Comparison of ENCODE assay signal across 27 cellular contexts in the genomic region with DNA sequence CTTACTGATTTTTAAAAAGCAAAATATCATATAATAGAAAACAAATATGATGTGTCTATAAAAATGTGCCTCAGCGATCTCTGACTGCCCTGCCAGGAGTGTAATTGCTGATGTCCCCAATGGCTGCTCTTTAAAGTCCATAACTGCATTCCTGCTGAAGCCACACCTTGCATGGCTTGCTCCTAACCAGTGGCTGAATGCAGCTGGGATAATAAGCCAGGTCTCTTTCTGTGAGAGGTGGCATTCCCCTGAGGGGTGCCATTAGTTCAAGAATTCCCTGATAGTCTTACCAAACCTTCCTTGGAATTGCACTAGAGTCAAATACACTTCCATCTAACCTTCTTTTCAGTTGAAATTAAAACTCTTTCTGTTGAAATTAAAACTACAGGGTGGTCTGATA.
"Had no signal": no experiment of that assay in that cellular context is flagged by ENCODE, and none has a peak within 500 bp of the region (broad histone marks: within the 10 kb centered on the region; RNA-seq: fewer than 3 reads in every experiment).

No MANE protein-coding gene starts in this region.

- H3K4me1 Mint-ChIP-seq: activated CD4-positive, alpha-beta T cell treated with anti-CD3 and anti-CD28 coated beads, Interleukin-2, amount 10 ng/mL, durations not matched to agents 7 days and 5 days; activated T-helper 17 cell treated with anti-CD3 and anti-CD28 coated beads, Interleukin-2, amount 50 U/mL, for 72 hours; mesothelial cell of epicardium; naive thymus-derived CD4-positive, alpha-beta T cell; neural crest cell; T-helper 17 cell had no signal

- H3K27ac ChIP-seq: brain microvascular endothelial cell, coronary artery, heart right ventricle, parathyroid adenoma, right atrium auricular region, suprapubic skin, tibial artery had no signal

- H3K27me3 ChIP-seq: brain microvascular endothelial cell, heart right ventricle, right atrium auricular region, suprapubic skin, tibial artery had no signal

- H3K4me1 ChIP-seq: heart right ventricle, parathyroid adenoma, right atrium auricular region, suprapubic skin, tibial artery had no signal

- H3K4me3 Mint-ChIP-seq: activated CD4-positive, alpha-beta T cell treated with anti-CD3 and anti-CD28 coated beads, Interleukin-2, amount 10 ng/mL, durations not matched to agents 7 days and 5 days; activated CD8-positive, alpha-beta T cell treated with anti-CD3 and anti-CD28 coated beads for 36 hours; activated T-cell treated with anti-CD3 and anti-CD28 coated beads, Interleukin-2, amount 50 U/mL, for 4 hours; activated T-helper 17 cell treated with anti-CD3 and anti-CD28 coated beads, Interleukin-2, amount 50 U/mL, for 72 hours; mesothelial cell of epicardium; naive thymus-derived CD4-positive, alpha-beta T cell; neural crest cell; T-helper 17 cell had no signal

- H3K27ac Mint-ChIP-seq: activated CD4-positive, alpha-beta T cell treated with anti-CD3 and anti-CD28 coated beads, Interleukin-2, amount 10 ng/mL, durations not matched to agents 7 days and 5 days; activated CD8-positive, alpha-beta T cell treated with anti-CD3 and anti-CD28 coated beads for 36 hours; activated T-helper 17 cell treated with anti-CD3 and anti-CD28 coated beads, Interleukin-2, amount 50 U/mL, for 72 hours; mesothelial cell of epicardium; naive thymus-derived CD4-positive, alpha-beta T cell; T-helper 17 cell had no signal

- H3K4me3 ChIP-seq: coronary artery, heart right ventricle, right atrium auricular region, suprapubic skin, tibial artery had no signal

- ATAC-seq: activated CD8-positive, alpha-beta T cell treated with anti-CD3 and anti-CD28 coated beads for 36 hours; activated T-cell treated with anti-CD3 and anti-CD28 coated beads, Interleukin-2, amount 50 U/mL, for 4 hours; activated T-helper 17 cell treated with anti-CD3 and anti-CD28 coated beads, Interleukin-2, amount 50 U/mL, for 72 hours; esophagus mucosa; heart right ventricle; left ventricle myocardium superior; naive thymus-derived CD4-positive, alpha-beta T cell; T-helper 17 cell had no signal

- DNase-seq: activated CD4-positive, alpha-beta T cell treated with anti-CD3 and anti-CD28 coated beads for 1 hour; activated CD4-positive, alpha-beta T cell treated with anti-CD3 and anti-CD28 coated beads, Interleukin-2, amount 10 ng/mL, durations not matched to agents 7 days and 5 days; activated CD8-positive, alpha-beta T cell treated with anti-CD3 and anti-CD28 coated beads for 36 hours; activated gamma-delta T cell treated with Interleukin-2 at 50 U/mL for 16 hours; activated naive CD4-positive, alpha-beta T cell treated with anti-CD3 and anti-CD28 coated beads, Interleukin-2, amount 50 U/mL, for 16 hours; activated T-cell treated with anti-CD3 and anti-CD28 coated beads, Interleukin-2, amount 50 U/mL, for 4 hours; amniotic stem cell; brain microvascular endothelial cell; foreskin fibroblast; heart right ventricle; left ventricle myocardium superior; mammary epithelial cell; naive thymus-derived CD4-positive, alpha-beta T cell; occipital lobe; stimulated activated CD4-positive, alpha-beta T cell treated with anti-CD3 and anti-CD28 coated beads, Interleukin-15, amount 100 ng/mL, for 24 hours; stimulated activated CD4-positive, alpha-beta T cell treated with anti-CD3 and anti-CD28 coated beads, Interleukin-2, amount 100 ng/mL, for 24 hours; stimulated activated naive CD4-positive, alpha-beta T cell; T-helper 17 cell; tibial artery had no signal

- H2AFZ ChIP-seq: parathyroid adenoma had no signal

- H3K36me3 Mint-ChIP-seq: mesothelial cell of epicardium; naive thymus-derived CD4-positive, alpha-beta T cell had no signal

- H3K27me3 Mint-ChIP-seq: activated CD4-positive, alpha-beta T cell treated with anti-CD3 and anti-CD28 coated beads, Interleukin-2, amount 10 ng/mL, durations not matched to agents 7 days and 5 days; activated CD8-positive, alpha-beta T cell treated with anti-CD3 and anti-CD28 coated beads for 36 hours; activated T-helper 17 cell treated with anti-CD3 and anti-CD28 coated beads, Interleukin-2, amount 50 U/mL, for 72 hours; naive thymus-derived CD4-positive, alpha-beta T cell; T-helper 17 cell had no signal

- H3K9me3 Mint-ChIP-seq: activated CD4-positive, alpha-beta T cell treated with anti-CD3 and anti-CD28 coated beads, Interleukin-2, amount 10 ng/mL, durations not matched to agents 7 days and 5 days; activated CD8-positive, alpha-beta T cell treated with anti-CD3 and anti-CD28 coated beads for 36 hours; mesothelial cell of epicardium; neural crest cell had no signal

- H3K79me2 ChIP-seq: parathyroid adenoma had no signal

- H3K36me3 ChIP-seq: brain microvascular endothelial cell, heart right ventricle, right atrium auricular region, suprapubic skin, tibial artery had no signal
